12 cellular contexts compared by ENCODE assay signal in genomic region chr10:82942572-82943091, GRCh38.
DNase-seq lines count a peak whose midpoint lies in the region; ATAC-seq and TF ChIP-seq lines count a peak whose summit lies in the region.
"Had no signal": no experiment of that assay in that cellular context is flagged by ENCODE, and none has a peak within 500 bp of the region (broad histone marks: within the 10 kb centered on the region; RNA-seq: fewer than 3 reads in every experiment).

No MANE protein-coding gene starts in this region.

- H3K4me1 ChIP-seq in GM23248 (ENCODE audit: insufficient read depth): no peaks in the 10 kb centered on the region
- H3K4me1 ChIP-seq in RWPE2 (ENCODE audit: insufficient read depth, poor library complexity, severe bottlenecking): no peaks in the 10 kb centered on the region
- H3K4me1 ChIP-seq in gastroesophageal sphincter: no peaks in the 10 kb centered on the region
- no peaks in the 10 kb centered on the region for H3K4me1 ChIP-seq in stomach

- no peak overlapping the region for H3K27ac Mint-ChIP-seq in natural killer cell treated with Interleukin-12 subunit alpha and Interleukin-12 subunit beta and Interleukin-15 and Interleukin-18, amount 100 ng/mL, for 72 hours
- H3K27ac Mint-ChIP-seq in activated T-cell treated with anti-CD3 and anti-CD28 coated beads, Interleukin-2, amount 50 U/mL, for 72 hours: no peak overlapping the region

- 0% methylated on average over 1 of the region's 1 CpG for WGBS in GM23248 (ENCODE audit: low coverage in 1 of 2, low lambda C conversion rate in 2 of 2, missing lambda C conversion rate in 2 of 2), 2 experiments
- 40% methylated on average over 1 of the region's 1 CpG; no CpG with 5 or more reads in 1 of the 2 donors for WGBS in gastroesophageal sphincter (ENCODE audit: low coverage in 1 of 2), 2 donors
- 60 to 70% (median 65%) methylated on average over 1 of the region's 1 CpG for WGBS in stomach, 5 donors

- no peaks in the 10 kb centered on the region for H3K9me2 ChIP-seq in GM23248 (ENCODE audit: insufficient read depth)

- no peaks in the 10 kb centered on the region for H3K9me3 ChIP-seq in GM23248 (ENCODE audit: low read depth)
- H3K9me3 ChIP-seq in RWPE2 (ENCODE audit: severe bottlenecking): peaks cover 2% of the 10 kb centered on the region
- peaks cover 0 to 9% (median 0%) of the 10 kb centered on the region in 3 donors for H3K9me3 ChIP-seq in gastroesophageal sphincter
- peaks cover 0 to 13% (median 7%) of the 10 kb centered on the region in 4 donors for H3K9me3 ChIP-seq in stomach

- H3K36me3 ChIP-seq in GM23248 (ENCODE audit: low read depth) (no peaks in the 10 kb centered on the region), RWPE2 (ENCODE audit: low read depth) (no peaks in the 10 kb centered on the region), gastroesophageal sphincter (no peaks in the 10 kb centered on the region), stomach (no peaks in the 10 kb centered on the region)

- ATAC-seq in RWPE2 (ENCODE audit: low read depth) (peak; percentile 31; the same call in 1 of the 3 replicates), gastroesophageal sphincter (peak; percentile 61), sciatic nerve (peak; percentile 95)
- no peak for ATAC-seq in natural killer cell treated with Interleukin-12 subunit alpha and Interleukin-12 subunit beta and Interleukin-15 and Interleukin-18, amount 100 ng/mL, for 72 hours
- ATAC-seq in activated T-cell treated with anti-CD3 and anti-CD28 coated beads, Interleukin-2, amount 50 U/mL, for 72 hours (replicated peaks in 1 of 2): no peak

- H3K27me3 ChIP-seq in GM23248 (replicated peaks; ENCODE audit: insufficient read depth) (no peaks in the 10 kb centered on the region), RWPE2 (ENCODE audit: insufficient read depth, poor library complexity, severe bottlenecking) (no peaks in the 10 kb centered on the region), gastroesophageal sphincter (no peaks in the 10 kb centered on the region), stomach (no peaks in the 10 kb centered on the region)

- TF ChIP-seq POLR2A in gastroesophageal sphincter (IDR thresholded peaks at IDR 0.05) (no peak), stomach (IDR thresholded peaks at IDR 0.05) (no peak)

- H2AFZ ChIP-seq in GM23248: no peak overlapping the region

- H3F3A ChIP-seq in GM23248 (ENCODE audit: insufficient read depth): no peaks in the 10 kb centered on the region

- H3K36me3 Mint-ChIP-seq in natural killer cell treated with Interleukin-12 subunit alpha and Interleukin-12 subunit beta and Interleukin-15 and Interleukin-18, amount 100 ng/mL, for 72 hours: peaks cover 4% of the 10 kb centered on the region
- H3K36me3 Mint-ChIP-seq in activated T-cell treated with anti-CD3 and anti-CD28 coated beads, Interleukin-2, amount 50 U/mL, for 72 hours (ENCODE audit: insufficient read depth in 2 of 2): no peaks in the 10 kb centered on the region

- H3K4me3 Mint-ChIP-seq in natural killer cell treated with Interleukin-12 subunit alpha and Interleukin-12 subunit beta and Interleukin-15 and Interleukin-18, amount 100 ng/mL, for 72 hours: no peak overlapping the region
- H3K4me3 Mint-ChIP-seq in activated T-cell treated with anti-CD3 and anti-CD28 coated beads, Interleukin-2, amount 50 U/mL, for 72 hours: no peak overlapping the region

- H3K4me3 ChIP-seq in GM23248: no peak overlapping the region
- H3K4me3 ChIP-seq in RWPE2 (ENCODE audit: severe bottlenecking): no peak overlapping the region
- H3K4me3 ChIP-seq in gastroesophageal sphincter: no peak overlapping the region
- H3K4me3 ChIP-seq in stomach: no peak overlapping the region

- intact Hi-C loops in sciatic nerve (cut with DNase I) (loop anchor here (1.0 kb wide), 1 partner anchor 31 kb away; no protein-coding TSS in a partner anchor), stomach (cut with DNase I; ENCODE audit: low total_unique reads) (no loop called here)

- H3K27me3 Mint-ChIP-seq in natural killer cell treated with Interleukin-12 subunit alpha and Interleukin-12 subunit beta and Interleukin-15 and Interleukin-18, amount 100 ng/mL, for 72 hours: no peaks in the 10 kb centered on the region
- no peaks in the 10 kb centered on the region for H3K27me3 Mint-ChIP-seq in activated T-cell treated with anti-CD3 and anti-CD28 coated beads, Interleukin-2, amount 50 U/mL, for 72 hours (ENCODE audit: low read depth)

- no peaks in the 10 kb centered on the region for H4K20me1 ChIP-seq in GM23248 (ENCODE audit: insufficient read depth)

- H3K4me1 Mint-ChIP-seq in natural killer cell treated with Interleukin-12 subunit alpha and Interleukin-12 subunit beta and Interleukin-15 and Interleukin-18, amount 100 ng/mL, for 72 hours (ENCODE audit: low read depth in 2 of 2): no peaks in the 10 kb centered on the region
- no peaks in the 10 kb centered on the region for H3K4me1 Mint-ChIP-seq in activated T-cell treated with anti-CD3 and anti-CD28 coated beads, Interleukin-2, amount 50 U/mL, for 72 hours (ENCODE audit: low read depth)

- no peak overlapping the region for H3K9ac ChIP-seq in GM23248

- DNase-seq in GM23248: peak; percentile 37
- DNase-seq in RWPE2 (ENCODE audit: low spot score): no peak
- peak; percentile 66 for DNase-seq in sciatic nerve (ENCODE audit: low spot score)
- no peak for DNase-seq in natural killer cell treated with Interleukin-12 subunit alpha and Interleukin-12 subunit beta and Interleukin-15 and Interleukin-18, amount 100 ng/mL, for 72 hours (ENCODE audit: low spot score)
- DNase-seq in activated effector memory CD4-positive, alpha-beta T cell treated with Interleukin-2 at 50 U/mL for 16 hours: no peak
- DNase-seq in stomach: no peak
- no peak for DNase-seq in activated T-cell treated with anti-CD3 and anti-CD28 coated beads, Interleukin-2, amount 50 U/mL, for 72 hours
- DNase-seq: activated naive CD4-positive, alpha-beta T cell; dermis blood vessel endothelial cell; hippocampal formation; stimulated activated CD4-positive, alpha-beta T cell treated with anti-CD3 and anti-CD28 coated beads, Interleukin-12 subunit alpha, Interleukin-12 subunit beta, amount 100 ng/mL, for 4 hours had no signal

- in situ Hi-C loops in GM23248 (cut with MboI): no loop called here

- H3K79me2 ChIP-seq in GM23248 (ENCODE audit: insufficient read depth): no peaks in the 10 kb centered on the region

- H3K4me2 ChIP-seq in GM23248 (ENCODE audit: unreplicated experiment): no peak overlapping the region

- TF ChIP-seq CTCF in RWPE2 (IDR thresholded peaks at IDR 0.05; ENCODE audit: poor library complexity, severe bottlenecking): no peak
- no peak for TF ChIP-seq CTCF in gastroesophageal sphincter (IDR thresholded peaks at IDR 0.05)
- no peak for TF ChIP-seq CTCF in stomach (IDR thresholded peaks at IDR 0.05)

- no peak overlapping the region for H3K27ac ChIP-seq in GM23248
- H3K27ac ChIP-seq in RWPE2 (ENCODE audit: poor library complexity, severe bottlenecking): no peak overlapping the region
- no peak overlapping the region for H3K27ac ChIP-seq in gastroesophageal sphincter
- no peak overlapping the region for H3K27ac ChIP-seq in stomach

- peaks cover 6% of the 10 kb centered on the region for H3K9me3 Mint-ChIP-seq in natural killer cell treated with Interleukin-12 subunit alpha and Interleukin-12 subunit beta and Interleukin-15 and Interleukin-18, amount 100 ng/mL, for 72 hours
- peaks cover 2 to 3% of the 10 kb centered on the region in 2 donors for H3K9me3 Mint-ChIP-seq in activated T-cell treated with anti-CD3 and anti-CD28 coated beads, Interleukin-2, amount 50 U/mL, for 72 hours

- TF ChIP-seq EP300 in gastroesophageal sphincter (IDR thresholded peaks at IDR 0.05) (no peak), stomach (IDR thresholded peaks at IDR 0.05) (no peak)

Comparison
In these comparisons a context has a peak if more than half of its experiments do, and no peak if none do; other contexts are left out.
1. DNase-seq: peak in GM23248 (single experiment) and sciatic nerve (single experiment); none in RWPE2 (single experiment), natural killer cell treated with Interleukin-12 subunit alpha and Interleukin-12 subunit beta and Interleukin-15 and Interleukin-18, amount 100 ng/mL, for 72 hours (single experiment), activated effector memory CD4-positive, alpha-beta T cell treated with Interleukin-2 at 50 U/mL for 16 hours (single experiment), stomach (single experiment) and activated T-cell treated with anti-CD3 and anti-CD28 coated beads, Interleukin-2, amount 50 U/mL, for 72 hours (0 of 2).
2. ATAC-seq: peak in RWPE2 (single experiment), gastroesophageal sphincter (single experiment) and sciatic nerve (single experiment); none in natural killer cell treated with Interleukin-12 subunit alpha and Interleukin-12 subunit beta and Interleukin-15 and Interleukin-18, amount 100 ng/mL, for 72 hours (0 of 2) and activated T-cell treated with anti-CD3 and anti-CD28 coated beads, Interleukin-2, amount 50 U/mL, for 72 hours (0 of 2).